22 cellular contexts compared by ENCODE assay signal in genomic region chr14:99284254-99285004, GRCh38. TPM values are rescaled to one million over a fixed set of nuclear protein-coding genes. Genes with fewer than 3 reads are reported as not detected.
A peak's percentile ranks its signal among the peaks of the same experiment; 100 is the strongest.
DNase-seq lines count a peak whose midpoint lies in the region; ATAC-seq, FAIRE-seq and TF ChIP-seq lines count a peak whose summit lies in the region.
"Had no signal": no experiment of that assay in that cellular context is flagged by ENCODE, and none has a peak within 500 bp of the region (broad histone marks: within the 10 kb centered on the region; RNA-seq: fewer than 3 reads in every experiment).

No MANE protein-coding gene starts in this region.

- H3K27me3 ChIP-seq in GM12878 (replicated peaks in 1 of 2; ENCODE audit: control insufficient read depth in 2 of 2, insufficient read depth in 2 of 2, low read length in 1 of 2) = no peaks in the 10 kb centered on the region
- H3K27me3 ChIP-seq in neuronal stem cell (ENCODE audit: control insufficient read depth in 3 of 3, insufficient read depth in 3 of 3, low read depth in 1 of 3, low read length in 3 of 3) = peaks cover 0 to 50% (median 0%) of the 10 kb centered on the region in 3 experiments

- H3K4me3 Mint-ChIP-seq in immature natural killer cell = peak overlapping the region; percentile 90 to 97 (median 95)
- H3K4me3 Mint-ChIP-seq: CD4-positive, CD25-positive, alpha-beta regulatory T cell had no signal

- intact Hi-C loops in GM12878 (cut with micrococcal nuclease; ENCODE audit: unreplicated experiment) = no loop called here

- SMC1A ChIA-PET in GM12878 (lab: Charles Lee; ENCODE audit: uncharacterized antibody, unreplicated experiment) = no interaction called here

- TF ChIP-seq CTCF in GM13977 (IDR thresholded peaks at IDR 0.05; ENCODE audit: extremely low read depth, insufficient read depth, missing control alignments) = no peak
- TF ChIP-seq CTCF in GM12878 (IDR thresholded peaks at IDR 0.05 in 2 of 3, conservative IDR thresholded peaks at IDR 0.05 in 1 of 3; ENCODE audit: control insufficient read depth in 2 of 3, extremely low read depth in 1 of 3, insufficient read depth in 1 of 3, low read depth in 3 of 3, low read length in 3 of 3) = no peak

- no peaks in the 10 kb centered on the region; the same call in 2 of the 3 replicates for H3K9me3 ChIP-seq in GM12878 (replicated peaks; ENCODE audit: control insufficient read depth, insufficient read depth, low read length)
- no peaks in the 10 kb centered on the region for H3K9me3 ChIP-seq in neuronal stem cell (replicated peaks in 1 of 2; ENCODE audit: control insufficient read depth in 2 of 2, insufficient read depth in 1 of 2, low read depth in 1 of 2, low read length in 2 of 2)

- no peak overlapping the region for H2BK12ac ChIP-seq in neuronal stem cell (ENCODE audit: low read length)

- no peaks in the 10 kb centered on the region for H3K36me3 ChIP-seq in GM12878 (ENCODE audit: control insufficient read depth in 2 of 2, insufficient read depth in 2 of 2, low read length in 1 of 2)
- H3K36me3 ChIP-seq in neuronal stem cell (replicated peaks in 1 of 2; ENCODE audit: control insufficient read depth in 2 of 2, insufficient read depth in 2 of 2, low read length in 2 of 2) = no peaks in the 10 kb centered on the region

- TF ChIP-seq RAD21 in GM12878 (IDR thresholded peaks at IDR 0.05; ENCODE audit: insufficient read depth, low read depth, low read length) = no peak

- DNase-seq in GM13977 (ENCODE audit: low spot score) (peak; percentile 2), GM12878 (ENCODE audit: low read depth, low spot score) (no peak), immature natural killer cell (no peak), neuronal stem cell (ENCODE audit: low spot score) (no peak), NCI-H2196 treated with DMSO at 0.1 percent for 48 hours (lab: John Stamatoyannopoulos, UW; ENCODE audit: unreplicated experiment) (no peak), T-helper 1 cell (no peak)
- DNase-seq: CD4-positive, CD25-positive, alpha-beta regulatory T cell; DMS79; GM23248; KG1; MV-4-11; NCI-H1105 treated with DMSO at 0.1 percent for 48 hours; NCI-H2029 treated with DMSO at 0.1 percent for 48 hours; NCI-H345; NCI-H524 treated with DMSO at 0.1 percent for 48 hours; NCI-H82; SIG-M5 had no signal

- H3K9ac ChIP-seq in GM12878 (ENCODE audit: control insufficient read depth, insufficient read depth, low read length) = no peak overlapping the region
- H3K9ac ChIP-seq in neuronal stem cell (ENCODE audit: low read depth, low read length, poor library complexity) = no peak overlapping the region
- H3K9ac ChIP-seq: GM23248 had no signal

- no peaks in the 10 kb centered on the region for H3K79me2 ChIP-seq in GM12878 (ENCODE audit: control insufficient read depth, insufficient read depth, low read length)

- H3K4ac ChIP-seq in neuronal stem cell (ENCODE audit: low read length) = no peak overlapping the region

- H3K36me3 Mint-ChIP-seq in immature natural killer cell = peaks cover 14 to 37% (median 19%) of the 10 kb centered on the region in 3 donors
- H3K36me3 Mint-ChIP-seq: CD4-positive, CD25-positive, alpha-beta regulatory T cell had no signal

- no peak for TF ChIP-seq POLR2A in GM12878 (IDR thresholded peaks at IDR 0.05; ENCODE audit: low read depth, low read length)

- peak overlapping the region; percentile 52 for H3K18ac ChIP-seq in neuronal stem cell (ENCODE audit: low read length)

- H3K4me1 ChIP-seq in GM12878 (ENCODE audit: control insufficient read depth, insufficient read depth, low read length) (peaks cover 31% of the 10 kb centered on the region), neuronal stem cell (ENCODE audit: control insufficient read depth in 2 of 2, insufficient read depth in 1 of 2, low read depth in 1 of 2, low read length in 2 of 2) (peaks cover 0 to 3% of the 10 kb centered on the region in 2 donors)

- no peaks in the 10 kb centered on the region for H3K9me3 Mint-ChIP-seq in immature natural killer cell
- H3K9me3 Mint-ChIP-seq: CD4-positive, CD25-positive, alpha-beta regulatory T cell had no signal

- no peak for FAIRE-seq in GM12878 (lab: Jason Lieb, UNC)

- TF ChIP-seq EP300 in GM12878 (IDR thresholded peaks at IDR 0.05; ENCODE audit: borderline replicate concordance in 1 of 2, control insufficient read depth in 1 of 2, low read depth in 2 of 2, low read length in 2 of 2) = no peak

- ATAC-seq in GM12878 = no peak
- no peak for ATAC-seq in GM21723 (IDR thresholded peaks at IDR 0.05; ENCODE audit: unreplicated experiment)
- no peak for ATAC-seq in HG02759 (IDR thresholded peaks at IDR 0.05; ENCODE audit: unreplicated experiment)
- ATAC-seq: Panc1, SK-N-SH treated with all-trans-retinoic acid at 6 μM for 48 hours had no signal

- H3K79me1 ChIP-seq in neuronal stem cell (ENCODE audit: low read depth, low read length) = no peaks in the 10 kb centered on the region

- H3K27me3 Mint-ChIP-seq in immature natural killer cell (ENCODE audit: low read depth in 3 of 3) = peaks cover 2 to 12% (median 6%) of the 10 kb centered on the region in 3 donors

- WGBS in GM12878 (ENCODE audit: insufficient coverage, insufficient replicate concordance, low lambda C conversion rate, missing lambda C conversion rate) = 71% methylated on average over 18 of the region's 18 CpGs
- WGBS in neuronal stem cell (ENCODE audit: extremely low coverage in 2 of 2, insufficient read length in 2 of 2, insufficient replicate concordance in 1 of 2), 2 donors = no CpG with 5 or more reads among the region's 18 CpGs

- no peak overlapping the region for H4K91ac ChIP-seq in neuronal stem cell (ENCODE audit: low read depth, low read length, poor library complexity)

- no peak overlapping the region for H3K4me3 ChIP-seq in GM12878
- no peak overlapping the region for H3K4me3 ChIP-seq in neuronal stem cell (ENCODE audit: low read length in 2 of 2)
- H3K4me3 ChIP-seq: GM23248 had no signal

- H3K4me2 ChIP-seq in GM12878 (ENCODE audit: control insufficient read depth, insufficient read depth) = peak overlapping the region; percentile 35; the same call in 1 of the 2 replicates
- no peak overlapping the region for H3K4me2 ChIP-seq in neuronal stem cell (ENCODE audit: insufficient read depth, low read length, poor library complexity, severe bottlenecking)

- BruUV-seq in GM12878 (replicated peaks; lab: Mats Ljungman, UMichigan) = no TSS peak

- H2AK5ac ChIP-seq in neuronal stem cell (ENCODE audit: low read depth, low read length) = no peak overlapping the region

- H3K14ac ChIP-seq in neuronal stem cell (ENCODE audit: low read length) = no peak overlapping the region

- H2BK5ac ChIP-seq in neuronal stem cell (ENCODE audit: low read length) = no peak overlapping the region

- peak overlapping the region; percentile 94 to 99 (median 96) for H3K27ac Mint-ChIP-seq in immature natural killer cell
- H3K27ac Mint-ChIP-seq: CD4-positive, CD25-positive, alpha-beta regulatory T cell had no signal

- no peak overlapping the region for H3K27ac ChIP-seq in GM12878 (ENCODE audit: control insufficient read depth, insufficient read depth)
- H3K27ac ChIP-seq in neuronal stem cell (replicated peaks; ENCODE audit: low read length) = no peak overlapping the region
- H3K27ac ChIP-seq: GM23248 had no signal

- no peak overlapping the region for H4K8ac ChIP-seq in neuronal stem cell (ENCODE audit: low read depth, low read length)

- no peak overlapping the region for H2BK15ac ChIP-seq in neuronal stem cell (ENCODE audit: low read length)

- in situ Hi-C loops in GM13977 (cut with MboI; ENCODE audit: low pct_unique_long_range_greater_than_20kb, low sequenced_read_pairs, unreplicated experiment) = no loop called here
- in situ Hi-C loops in GM12878 (cut with MboI) = no loop called here

- H4K20me1 ChIP-seq in GM12878 (ENCODE audit: control insufficient read depth, insufficient read depth) = no peaks in the 10 kb centered on the region

- CTCF ChIA-PET in GM12878 (lab: Yijun Ruan, JAX) = no interaction called here

- RAD21 ChIA-PET in GM12878 (lab: Charles Lee; ENCODE audit: unreplicated experiment) = interaction anchor here (2.0 kb wide), 1 partner anchor 17 kb away, joined by 6 read pairs; no protein-coding TSS in a partner anchor

- H2BK120ac ChIP-seq in neuronal stem cell (ENCODE audit: low read depth, low read length) = no peak overlapping the region

- no peak overlapping the region for H2AFZ ChIP-seq in GM12878 (ENCODE audit: control insufficient read depth, low read depth, low read length)
- no peak overlapping the region for H2AFZ ChIP-seq in neuronal stem cell (ENCODE audit: low read length)
- H2AFZ ChIP-seq: GM23248 had no signal

- POLR2A ChIA-PET in GM12878 (lab: Charles Lee) = no interaction called here

- no peak overlapping the region for H3K23ac ChIP-seq in neuronal stem cell (ENCODE audit: low read depth, low read length, poor library complexity)

- H3K4me1 Mint-ChIP-seq in immature natural killer cell = peaks cover 83 to 88% of the 10 kb centered on the region in 2 donors

TF ChIP-seq in GM12878, 131 proteins besides CTCF, POLR2A, EP300 and RAD21 (continues in another document):
- TF ChIP-seq MEF2A (IDR thresholded peaks at IDR 0.05; ENCODE audit: insufficient read depth, low read depth, low read length) = no peak
- TF ChIP-seq SPI1 (IDR thresholded peaks at IDR 0.05; ENCODE audit: borderline replicate concordance, insufficient read depth, low read depth, low read length) = no peak
- TF ChIP-seq SREBF2 (IDR thresholded peaks at IDR 0.05; ENCODE audit: low read length) = no peak
- TF ChIP-seq ZZZ3 (IDR thresholded peaks at IDR 0.05; ENCODE audit: control insufficient read depth, insufficient read length, low read depth) = no peak
- TF ChIP-seq HCFC1 (IDR thresholded peaks at IDR 0.05; ENCODE audit: low read length) = no peak
- no peak for TF ChIP-seq IKZF1 (conservative IDR thresholded peaks at IDR 0.05)

RNA-seq across cellular contexts. Expression of gene BCL11B, which starts 12.4 kb away (rescaled TPM):
- total RNA-seq in GM12878 (2013; cell fraction: nucleolus; rRNA removed) = 6.7 and 7.9 TPM in 2 replicates
- total RNA-seq in GM12878 (2014; rRNA removed) (1.9 and 2.6 TPM in 2 replicates), GM12878 (2014; rRNA removed; fragmentation: Illumina TruSeq; extraction: Trizol) (1.3 and 1.6 TPM in 2 replicates), GM12878 (2021) (5.3 and 5.5 TPM in 2 replicates)
- polyA plus RNA-seq in GM12878 (2011; ENCODE audit: low read depth) = 0.12 TPM
- polyA plus RNA-seq in GM12878 (2011; rRNA removed) (1.4 and 1.7 TPM in 2 replicates), GM12878 (2014; fragmentation: Illumina TruSeq; extraction: Trizol) (1.00 and 1.3 TPM in 2 replicates), GM12878 (2014; fragmentation: Nextera tagmentation; extraction: Ambion mirVana) (1 to 10 TPM in 1 of 2 experiments, under 1 TPM in 1; 0.38 to 1.7 TPM), GM12878 (2014; rRNA removed) (1.4 and 1.6 TPM in 2 replicates), GM12878 (2016; fragmentation: Nextera tagmentation; extraction: Ambion mirVana) (under 1 TPM; 0.64 to 0.71 TPM), immature natural killer cell (1 to 10 TPM in 2 of 3 donors, under 1 TPM in 1; 0.75 to 3.1 (median 1.0) TPM)
- 1.2 and 1.6 TPM in 2 replicates for polyA plus RNA-seq in GM12878 (2011; cell fraction: cytosol; rRNA removed)
- 2.2 and 2.5 TPM in 2 replicates for polyA plus RNA-seq in GM12878 (2011; cell fraction: nucleus; rRNA removed)
- 0.22 and 0.24 TPM in 2 replicates for polyA plus RNA-seq in GM12878 (2012)
- polyA minus RNA-seq in GM12878 (2011; rRNA and poly(A)+ RNA removed) = 3.1 and 3.5 TPM in 2 replicates
- polyA minus RNA-seq in GM12878 (2011; cell fraction: cytosol; rRNA and poly(A)+ RNA removed) = 2.6 and 4.1 TPM in 2 replicates
- 2.8 and 4.0 TPM in 2 replicates for polyA minus RNA-seq in GM12878 (2011; cell fraction: nucleus; rRNA and poly(A)+ RNA removed)
- 0.77 TPM for polyA plus RNA-seq in neuronal stem cell (2013, experiment 1 of 2)
- 0.90 TPM for polyA plus RNA-seq in neuronal stem cell (2013, experiment 2 of 2)
- total RNA-seq: GM23248 had no signal
- polyA plus RNA-seq: BJ, GM23248 had no signal
